Comparison of ENCODE assay signal across 32 cellular contexts in the genomic region with DNA sequence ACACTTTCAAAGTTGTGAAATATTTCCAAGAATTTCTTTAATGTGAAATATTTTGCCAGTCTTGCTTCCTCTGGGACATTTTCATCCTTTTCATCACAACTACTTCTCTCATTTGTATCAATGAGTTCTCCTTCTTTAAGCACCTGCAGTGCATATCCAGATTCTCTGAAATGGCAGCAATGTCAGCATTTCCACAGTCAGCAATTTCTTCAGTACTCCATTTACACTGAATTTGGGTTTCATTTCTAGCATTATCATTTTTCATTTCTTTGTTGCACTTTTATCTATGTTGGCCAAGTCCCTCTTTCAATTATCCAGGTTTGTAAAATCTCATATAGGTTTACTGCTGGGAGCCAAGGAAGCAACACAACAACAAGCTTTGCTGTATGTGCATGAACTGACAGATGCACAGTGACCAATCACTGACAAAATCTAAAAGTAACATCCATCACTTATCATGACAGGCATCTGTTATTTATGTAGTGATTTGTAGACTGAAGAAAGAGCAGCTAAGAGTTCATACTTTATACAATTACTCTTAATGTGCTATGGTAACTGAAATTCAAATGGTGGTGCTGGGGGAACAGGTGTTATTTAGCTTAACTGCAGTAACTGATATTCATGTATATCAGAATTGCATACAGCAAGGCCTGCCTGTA.
"Had no signal": no experiment of that assay in that cellular context is flagged by ENCODE, and none has a peak within 500 bp of the region (broad histone marks: within the 10 kb centered on the region; RNA-seq: fewer than 3 reads in every experiment).

No MANE protein-coding gene starts in this region.

- ATAC-seq: activated CD4-positive, CD25-positive, alpha-beta regulatory T cell treated with anti-CD3 and anti-CD28 coated beads, Interleukin-2, amount 50 U/mL, for 24 hours; gastroesophageal sphincter; left cardiac atrium; left ventricle myocardium superior; mucosa of descending colon; stimulated activated naive B cell treated with anti-CD40 and anti-IgM and Interleukin-4, amounts not matched to agents 10 μg/mL and 1 μg/mL and 100 μg/mL, for 72 hours; upper lobe of right lung had no signal

- H3K4me2 ChIP-seq: hepatocyte, smooth muscle cell had no signal

- H3K27ac ChIP-seq: brain microvascular endothelial cell, gastroesophageal sphincter, hepatocyte, ovary, prostate gland, stomach, suprapubic skin, tibial artery, upper lobe of right lung, WERI-Rb-1 had no signal

- H3K9me3 ChIP-seq: gastroesophageal sphincter, mucosa of descending colon, ovary, prostate gland, stomach, suprapubic skin, tibial artery, upper lobe of right lung had no signal

- H3K27ac Mint-ChIP-seq: activated CD4-positive, alpha-beta memory T cell treated with anti-CD3 and anti-CD28 coated beads for 36 hours; activated naive CD4-positive, alpha-beta T cell treated with anti-CD3 and anti-CD28 coated beads for 36 hours; activated T-helper 1 cell treated with anti-CD3 and anti-CD28 coated beads, Interleukin-12 subunit alpha, Interleukin-12 subunit beta, Interleukin-2, Interleukin-4 antibody, amounts not matched to agents 30 ng/mL and 10 ng/mL and 1 ng/mL, durations not matched to agents 14 hours and 24 hours and 36 hours; stimulated activated naive B cell treated with anti-CD40 and anti-IgM and Interleukin-4, amounts not matched to agents 10 μg/mL and 1 μg/mL and 100 μg/mL, for 72 hours had no signal

- H3K9me3 Mint-ChIP-seq: activated CD4-positive, alpha-beta memory T cell treated with anti-CD3 and anti-CD28 coated beads for 36 hours; activated naive CD4-positive, alpha-beta T cell treated with anti-CD3 and anti-CD28 coated beads for 36 hours; activated T-helper 1 cell treated with anti-CD3 and anti-CD28 coated beads, Interleukin-12 subunit alpha, Interleukin-12 subunit beta, Interleukin-2, Interleukin-4 antibody, amounts not matched to agents 30 ng/mL and 10 ng/mL and 1 ng/mL, durations not matched to agents 14 hours and 24 hours and 36 hours had no signal

- H2AFZ ChIP-seq: hepatocyte had no signal

- DNase-seq: activated CD4-positive, alpha-beta memory T cell treated with anti-CD3 and anti-CD28 coated beads for 36 hours; activated CD4-positive, alpha-beta T cell treated with anti-CD3 and anti-CD28 coated beads for 48 hours; activated CD8-positive, alpha-beta memory T cell treated with anti-CD3 and anti-CD28 coated beads, Interleukin-2, amount 50 U/mL, for 4 hours; activated effector memory CD4-positive, alpha-beta T cell treated with anti-CD3 and anti-CD28 coated beads, Interleukin-2, amount 50 U/mL, for 16 hours; activated naive CD4-positive, alpha-beta T cell treated with anti-CD3 and anti-CD28 coated beads for 36 hours; activated T-cell treated with anti-CD3 and anti-CD28 coated beads, Interleukin-2, amount 50 U/mL, for 1 hour; amniotic stem cell; brain microvascular endothelial cell; cortex of kidney; islet precursor cell; left cardiac atrium; left ventricle myocardium superior; mucosa of descending colon; ovary; retina; stimulated activated CD4-positive, alpha-beta T cell treated with anti-CD3 and anti-CD28 coated beads, Interleukin-15, amount 100 ng/mL, for 24 hours; stimulated activated CD4-positive, alpha-beta T cell treated with anti-CD3 and anti-CD28 coated beads, Interleukin-2, amount 100 ng/mL, for 24 hours; stimulated activated naive B cell treated with anti-CD40 and anti-IgM and Interleukin-4, amounts not matched to agents 10 μg/mL and 1 μg/mL and 100 μg/mL, for 72 hours; stomach; T1000; tibial artery; upper lobe of right lung; WERI-Rb-1 had no signal

- H3K36me3 ChIP-seq: ovary, prostate gland had no signal

- H3K4me3 ChIP-seq: gastroesophageal sphincter, hepatocyte, mucosa of descending colon, ovary, prostate gland, smooth muscle cell, stomach, suprapubic skin, tibial artery, upper lobe of right lung had no signal

- H3K27me3 ChIP-seq: brain microvascular endothelial cell, gastroesophageal sphincter, hepatocyte, ovary, stomach, suprapubic skin, tibial artery, upper lobe of right lung had no signal

- H3K4me1 ChIP-seq: gastroesophageal sphincter, prostate gland, stomach, suprapubic skin, tibial artery, upper lobe of right lung had no signal

- FAIRE-seq: astrocyte, endothelial cell of umbilical vein had no signal

- H3K27me3 Mint-ChIP-seq: activated CD4-positive, alpha-beta memory T cell treated with anti-CD3 and anti-CD28 coated beads for 36 hours; stimulated activated naive B cell treated with anti-CD40 and anti-IgM and Interleukin-4, amounts not matched to agents 10 μg/mL and 1 μg/mL and 100 μg/mL, for 72 hours had no signal

- H3K4me3 Mint-ChIP-seq: activated CD4-positive, alpha-beta memory T cell treated with anti-CD3 and anti-CD28 coated beads for 36 hours; activated naive CD4-positive, alpha-beta T cell treated with anti-CD3 and anti-CD28 coated beads for 36 hours; activated T-helper 1 cell treated with anti-CD3 and anti-CD28 coated beads, Interleukin-12 subunit alpha, Interleukin-12 subunit beta, Interleukin-2, Interleukin-4 antibody, amounts not matched to agents 30 ng/mL and 10 ng/mL and 1 ng/mL, durations not matched to agents 14 hours and 24 hours and 36 hours; stimulated activated naive B cell treated with anti-CD40 and anti-IgM and Interleukin-4, amounts not matched to agents 10 μg/mL and 1 μg/mL and 100 μg/mL, for 72 hours had no signal
